20 cellular contexts compared by ENCODE assay signal in the genomic region with DNA sequence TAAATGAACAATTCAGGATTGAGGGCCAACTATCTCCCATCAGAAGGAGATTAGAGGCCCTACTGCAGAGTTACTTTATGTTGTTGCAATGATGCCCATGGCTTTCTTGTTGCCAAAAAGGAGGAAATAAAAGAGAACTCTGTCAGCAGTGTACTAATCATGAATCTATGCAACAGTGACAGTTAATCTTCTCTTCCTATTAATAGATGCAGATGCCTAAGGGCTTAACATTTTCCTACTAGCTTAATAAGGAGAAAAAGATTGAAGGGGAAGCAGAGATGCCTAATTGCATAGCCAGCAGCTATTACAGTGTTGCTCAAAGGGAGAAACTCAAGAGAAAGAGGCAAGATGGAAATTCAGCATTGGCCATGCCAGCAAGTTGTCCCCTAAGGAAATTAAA.
"Had no signal": no experiment of that assay in that cellular context is flagged by ENCODE, and none has a peak within 500 bp of the region (broad histone marks: within the 10 kb centered on the region; RNA-seq: fewer than 3 reads in every experiment).

No MANE protein-coding gene starts in this region.

- H3K4me1 ChIP-seq: gastroesophageal sphincter, prostate gland, stomach, transverse colon had no signal

- H3K4me3 Mint-ChIP-seq: dendritic cell treated with granulocyte-macrophage colony-stimulating factor and Interleukin-4, amounts not matched to agents 40 ng/mL and 50 ng/mL, for 4 days; effector memory CD8-positive, alpha-beta T cell; natural killer cell; neural crest cell had no signal

- H3K27ac Mint-ChIP-seq: dendritic cell treated with granulocyte-macrophage colony-stimulating factor and Interleukin-4, amounts not matched to agents 40 ng/mL and 50 ng/mL, for 4 days; effector memory CD8-positive, alpha-beta T cell; natural killer cell had no signal

- H3K27me3 Mint-ChIP-seq: dendritic cell treated with granulocyte-macrophage colony-stimulating factor and Interleukin-4, amounts not matched to agents 40 ng/mL and 50 ng/mL, for 4 days; effector memory CD8-positive, alpha-beta T cell had no signal

- FAIRE-seq: colon had no signal

- H3K27me3 ChIP-seq: esophagus muscularis mucosa, gastroesophageal sphincter, ovary, stomach, transverse colon had no signal

- H3K9me3 ChIP-seq: esophagus muscularis mucosa, gastroesophageal sphincter, mucosa of descending colon, ovary, prostate gland, stomach, thoracic aorta, transverse colon had no signal

- H3K4me1 Mint-ChIP-seq: natural killer cell, neural crest cell had no signal

- H3K36me3 ChIP-seq: esophagus muscularis mucosa, gastroesophageal sphincter, ovary, prostate gland, stomach, thoracic aorta, transverse colon had no signal

- H3K4me3 ChIP-seq: esophagus muscularis mucosa, gastroesophageal sphincter, mucosa of descending colon, ovary, prostate gland, skin epidermis, stomach, thoracic aorta, transverse colon had no signal

- ATAC-seq: effector memory CD8-positive, alpha-beta T cell; gastroesophageal sphincter; mucosa of descending colon; natural killer cell; sciatic nerve had no signal

- H3K9me3 Mint-ChIP-seq: dendritic cell treated with granulocyte-macrophage colony-stimulating factor and Interleukin-4, amounts not matched to agents 40 ng/mL and 50 ng/mL, for 4 days; neural crest cell had no signal

- H3K27ac ChIP-seq: epithelial cell of prostate, esophagus muscularis mucosa, gastroesophageal sphincter, ovary, prostate gland, skin epidermis, stomach, thoracic aorta, transverse colon had no signal

- DNase-seq: effector memory CD8-positive, alpha-beta T cell; glutamatergic neuron; mucosa of descending colon; natural killer cell; nucleus accumbens; ovary; stimulated activated naive CD4-positive, alpha-beta T cell; stomach; substantia nigra; transverse colon had no signal
